In genomic region chr4:186020106-186020792, GRCh38 we compare ENCODE assay signal across 21 cellular contexts. TPM values are rescaled to one million over a fixed set of nuclear protein-coding genes. Genes with fewer than 3 reads are reported as not detected.
A peak's percentile ranks its signal among the peaks of the same experiment; 100 is the strongest.
DNase-seq lines count a peak whose midpoint lies in the region; ATAC-seq, FAIRE-seq and TF ChIP-seq lines count a peak whose summit lies in the region.
"Had no signal": no experiment of that assay in that cellular context is flagged by ENCODE, and none has a peak within 500 bp of the region (broad histone marks: within the 10 kb centered on the region; RNA-seq: fewer than 3 reads in every experiment).

No MANE protein-coding gene starts in this region.

- no peaks in the 10 kb centered on the region for H3K9me3 ChIP-seq in right atrium auricular region
- H3K9me3 ChIP-seq in right cardiac atrium (ENCODE audit: control insufficient read depth, low read length): no peaks in the 10 kb centered on the region
- no peaks in the 10 kb centered on the region for H3K9me3 ChIP-seq in K562 (replicated peaks; ENCODE audit: control insufficient read depth, insufficient read depth, low read depth, low read length)
- no peaks in the 10 kb centered on the region for H3K9me3 ChIP-seq in thyroid gland
- H3K9me3 ChIP-seq: BE2C, Caco-2, HAP-1 had no signal

- H3K4me3 ChIP-seq in right atrium auricular region (no peak overlapping the region), right cardiac atrium (ENCODE audit: low read length) (no peak overlapping the region), K562 (no peak overlapping the region), thyroid gland (replicated peaks in 1 of 3) (no peak overlapping the region)
- H3K4me3 ChIP-seq: HAP-1 had no signal

- H3K36me3 Mint-ChIP-seq in nephron progenitor cell (ENCODE audit: low read depth): peaks cover 1% of the 10 kb centered on the region
- H3K36me3 Mint-ChIP-seq in activated naive CD8-positive, alpha-beta T cell treated with anti-CD3 and anti-CD28 coated beads for 36 hours: no peaks in the 10 kb centered on the region
- no peaks in the 10 kb centered on the region for H3K36me3 Mint-ChIP-seq in activated T-helper 2 cell treated with anti-CD3 and anti-CD28 coated beads, Interferon-gamma antibody, Interleukin-2, Interleukin-4, amounts not matched to agents 10 μg/mL and 5 μg/mL and 100 μg/mL, durations not matched to agents 14 hours and 24 hours and 36 hours (ENCODE audit: low read depth)
- H3K36me3 Mint-ChIP-seq: CD4-positive, CD25-positive, alpha-beta regulatory T cell; CD8-positive, alpha-beta memory T cell had no signal

- no peak overlapping the region for H2AFZ ChIP-seq in K562 (ENCODE audit: low read depth, low read length)

- H3K4me3 Mint-ChIP-seq in nephron progenitor cell: no peak overlapping the region
- no peak overlapping the region for H3K4me3 Mint-ChIP-seq in activated naive CD8-positive, alpha-beta T cell treated with anti-CD3 and anti-CD28 coated beads for 36 hours
- no peak overlapping the region for H3K4me3 Mint-ChIP-seq in activated T-helper 2 cell treated with anti-CD3 and anti-CD28 coated beads, Interferon-gamma antibody, Interleukin-2, Interleukin-4, amounts not matched to agents 10 μg/mL and 5 μg/mL and 100 μg/mL, durations not matched to agents 14 hours and 24 hours and 36 hours (ENCODE audit: low read depth)
- H3K4me3 Mint-ChIP-seq: CD4-positive, CD25-positive, alpha-beta regulatory T cell; CD8-positive, alpha-beta memory T cell; IgD-negative memory B cell had no signal

- 88% methylated on average over 17 of the region's 17 CpGs for WGBS in right cardiac atrium
- WGBS in K562 (ENCODE audit: insufficient coverage, low coverage, missing lambda C conversion rate): 1% methylated on average over 15 of the region's 17 CpGs
- 80 to 82% methylated on average over 17 of the region's 17 CpGs for WGBS in thyroid gland, 2 donors

- intact Hi-C loops in right cardiac atrium (cut with DNase I): loop anchor here in 3 of 4 donors (5.0 to 10.0 kb wide), 4 partner anchors 175 to 378 kb away; no protein-coding TSS in a partner anchor
- intact Hi-C loops in K562 (cut with micrococcal nuclease): loop anchor here (5.0 kb wide), 1 partner anchor 378 kb away; no protein-coding TSS in a partner anchor
- intact Hi-C loops in thyroid gland (cut with DNase I): loop anchor here (10.0 kb wide), 1 partner anchor 205 kb away; the partner anchor contains the start of gene SORBS2
- intact Hi-C loops in activated T-helper 2 cell treated with anti-CD3 and anti-CD28 coated beads, Interferon-gamma antibody, Interleukin-2, Interleukin-4, amounts not matched to agents 10 μg/mL and 5 μg/mL and 100 μg/mL, durations not matched to agents 14 hours and 24 hours and 36 hours (cut with micrococcal nuclease): no loop called here

- H3K4me1 ChIP-seq in right atrium auricular region: peaks cover 0 to 23% of the 10 kb centered on the region in 2 donors
- H3K4me1 ChIP-seq in right cardiac atrium (ENCODE audit: control insufficient read depth, insufficient read depth, low read length): no peaks in the 10 kb centered on the region
- no peaks in the 10 kb centered on the region for H3K4me1 ChIP-seq in K562 (replicated peaks in 1 of 2; ENCODE audit: control insufficient read depth in 2 of 2, insufficient read depth in 2 of 2, low read length in 2 of 2)
- peaks cover 42 to 65% of the 10 kb centered on the region in 2 donors for H3K4me1 ChIP-seq in thyroid gland
- H3K4me1 ChIP-seq: BE2C, Caco-2, HAP-1 had no signal

- TF ChIP-seq EP300 in K562 (IDR thresholded peaks at IDR 0.05; ENCODE audit: low read length): no peak

- H3K36me3 ChIP-seq in right atrium auricular region (no peaks in the 10 kb centered on the region), K562 (ENCODE audit: control insufficient read depth, insufficient read depth, low read length) (no peaks in the 10 kb centered on the region), thyroid gland (no peaks in the 10 kb centered on the region)
- H3K36me3 ChIP-seq: BE2C, HAP-1 had no signal

- TF ChIP-seq RAD21 in K562 (CRISPR knock-in tag; conservative IDR thresholded peaks at IDR 0.05 in 1 of 2, IDR thresholded peaks at IDR 0.05 in 1 of 2): no peak

- TF ChIP-seq POLR2A in K562 (conservative IDR thresholded peaks at IDR 0.05): no peak
- no peak for TF ChIP-seq POLR2A in thyroid gland (IDR thresholded peaks at IDR 0.05)

- in situ Hi-C loops in K562 (cut with MboI): loop anchor here (10.0 kb wide), 1 partner anchor 365 kb away; no protein-coding TSS in a partner anchor

- no peaks in the 10 kb centered on the region; the same call in 1 of the 2 replicates for H4K20me1 ChIP-seq in K562 (replicated peaks; ENCODE audit: control insufficient read depth, insufficient read depth, low read length)

- no peak overlapping the region for H3K4me2 ChIP-seq in K562 (ENCODE audit: insufficient read depth, low read length)

- no TSS peak for BruUV-seq in K562 (replicated peaks; lab: Mats Ljungman, UMichigan)

- H3K27ac Mint-ChIP-seq in nephron progenitor cell: peak overlapping the region; percentile 20
- H3K27ac Mint-ChIP-seq in activated naive CD8-positive, alpha-beta T cell treated with anti-CD3 and anti-CD28 coated beads for 36 hours: no peak overlapping the region
- H3K27ac Mint-ChIP-seq in activated T-helper 2 cell treated with anti-CD3 and anti-CD28 coated beads, Interferon-gamma antibody, Interleukin-2, Interleukin-4, amounts not matched to agents 10 μg/mL and 5 μg/mL and 100 μg/mL, durations not matched to agents 14 hours and 24 hours and 36 hours: no peak overlapping the region
- H3K27ac Mint-ChIP-seq: CD4-positive, CD25-positive, alpha-beta regulatory T cell; CD8-positive, alpha-beta memory T cell; IgD-negative memory B cell had no signal

- DNase-seq in right atrium auricular region (ENCODE audit: low spot score): peak; percentile 50
- no peak for DNase-seq in right cardiac atrium
- no peak for DNase-seq in K562 (ENCODE audit: extremely low read depth in 1 of 4, low spot score in 3 of 4)
- DNase-seq in nephron progenitor cell: no peak
- DNase-seq in thyroid gland: no peak
- DNase-seq in activated naive CD8-positive, alpha-beta T cell treated with anti-CD3 and anti-CD28 coated beads for 36 hours: no peak
- DNase-seq in activated T-helper 2 cell treated with anti-CD3 and anti-CD28 coated beads, Interferon-gamma antibody, Interleukin-2, Interleukin-4, amounts not matched to agents 10 μg/mL and 5 μg/mL and 100 μg/mL, durations not matched to agents 14 hours and 24 hours and 36 hours (ENCODE audit: low spot score): no peak
- no peak for DNase-seq in ureter (ENCODE audit: low spot score)
- DNase-seq: ACHN; BE2C; C1 segment of cervical spinal cord; Caco-2; CD4-positive, CD25-positive, alpha-beta regulatory T cell; CD8-positive, alpha-beta memory T cell; DMS153; DMS79 treated with DMSO at 0.1 percent for 48 hours; GF-D8 had no signal

- H3K27ac ChIP-seq in right atrium auricular region (peak overlapping the region; percentile 11 to 41), right cardiac atrium (ENCODE audit: low read length) (no peak overlapping the region), K562 (ENCODE audit: extremely low read depth, low read depth, low read length) (no peak overlapping the region), thyroid gland (peak overlapping the region; percentile 85 to 91 (median 88))

- peaks cover 47% of the 10 kb centered on the region for H3K4me1 Mint-ChIP-seq in nephron progenitor cell
- H3K4me1 Mint-ChIP-seq in activated naive CD8-positive, alpha-beta T cell treated with anti-CD3 and anti-CD28 coated beads for 36 hours: no peaks in the 10 kb centered on the region
- H3K4me1 Mint-ChIP-seq in activated T-helper 2 cell treated with anti-CD3 and anti-CD28 coated beads, Interferon-gamma antibody, Interleukin-2, Interleukin-4, amounts not matched to agents 10 μg/mL and 5 μg/mL and 100 μg/mL, durations not matched to agents 14 hours and 24 hours and 36 hours (ENCODE audit: low read depth): no peaks in the 10 kb centered on the region
- H3K4me1 Mint-ChIP-seq: CD4-positive, CD25-positive, alpha-beta regulatory T cell; CD8-positive, alpha-beta memory T cell; IgD-negative memory B cell had no signal

- no peaks in the 10 kb centered on the region for H3K9me1 ChIP-seq in K562 (ENCODE audit: control insufficient read depth, insufficient read depth, low read length)

- POLR2A ChIA-PET in K562 (lab: Yijun Ruan, JAX): interaction anchor here (0.5 kb wide), 1 partner anchor 48 kb away, joined by 4 read pairs; no protein-coding TSS in a partner anchor

- TF ChIP-seq CTCF in right atrium auricular region (IDR thresholded peaks at IDR 0.05) (no peak), K562 (IDR thresholded peaks at IDR 0.05 in 2 of 3, conservative IDR thresholded peaks at IDR 0.05 in 1 of 3; ENCODE audit: insufficient read depth in 2 of 3, low read depth in 1 of 3, low read length in 3 of 3) (no peak), nephron progenitor cell (IDR thresholded peaks at IDR 0.05) (no peak), thyroid gland (IDR thresholded peaks at IDR 0.05) (no peak)

- no peaks in the 10 kb centered on the region for H3K79me2 ChIP-seq in K562 (ENCODE audit: control insufficient read depth, insufficient read depth, low read length)

- H3K27me3 ChIP-seq in right atrium auricular region (no peaks in the 10 kb centered on the region), right cardiac atrium (ENCODE audit: control insufficient read depth, insufficient read depth) (no peaks in the 10 kb centered on the region), K562 (ENCODE audit: control insufficient read depth in 2 of 2, insufficient read depth in 2 of 2, low read length in 2 of 2) (peaks cover 14 to 36% of the 10 kb centered on the region in 2 experiments; a peak in 4 of 5 replicates), thyroid gland (no peaks in the 10 kb centered on the region)
- H3K27me3 ChIP-seq: BE2C had no signal

- no peak for ATAC-seq in right cardiac atrium
- ATAC-seq in K562: 0 out of 3 replicates have a peak, but pooled peaks have one; percentile 27
- ATAC-seq: HepG2 had no signal

- H3K9me3 Mint-ChIP-seq in nephron progenitor cell: peaks cover 13% of the 10 kb centered on the region
- peaks cover 6% of the 10 kb centered on the region for H3K9me3 Mint-ChIP-seq in activated naive CD8-positive, alpha-beta T cell treated with anti-CD3 and anti-CD28 coated beads for 36 hours
- H3K9me3 Mint-ChIP-seq in activated T-helper 2 cell treated with anti-CD3 and anti-CD28 coated beads, Interferon-gamma antibody, Interleukin-2, Interleukin-4, amounts not matched to agents 10 μg/mL and 5 μg/mL and 100 μg/mL, durations not matched to agents 14 hours and 24 hours and 36 hours: no peaks in the 10 kb centered on the region
- H3K9me3 Mint-ChIP-seq: CD8-positive, alpha-beta memory T cell had no signal

- no peak overlapping the region for H3K9ac ChIP-seq in K562 (ENCODE audit: insufficient read depth in 1 of 2, low read depth in 2 of 2, low read length in 2 of 2)

- CTCF ChIA-PET in K562 (lab: Yijun Ruan, JAX; ENCODE audit: low intra/inter-chr PET ratio): no interaction called here

- FAIRE-seq in K562 (lab: Jason Lieb, UNC): no peak
- FAIRE-seq: D721Med, HepG2 had no signal

- H3K27me3 Mint-ChIP-seq in nephron progenitor cell (ENCODE audit: low read depth, poor library complexity): peaks cover under 1% of the 10 kb centered on the region
- H3K27me3 Mint-ChIP-seq in activated naive CD8-positive, alpha-beta T cell treated with anti-CD3 and anti-CD28 coated beads for 36 hours: peaks cover 9% of the 10 kb centered on the region
- H3K27me3 Mint-ChIP-seq in activated T-helper 2 cell treated with anti-CD3 and anti-CD28 coated beads, Interferon-gamma antibody, Interleukin-2, Interleukin-4, amounts not matched to agents 10 μg/mL and 5 μg/mL and 100 μg/mL, durations not matched to agents 14 hours and 24 hours and 36 hours (ENCODE audit: low read depth): peaks cover 4% of the 10 kb centered on the region
- H3K27me3 Mint-ChIP-seq: CD4-positive, CD25-positive, alpha-beta regulatory T cell had no signal

RNA-seq across cellular contexts. Expression of gene TLR3, which starts 48.7 kb away (rescaled TPM):
- total RNA-seq in right atrium auricular region (1 to 10 TPM; 3.0 to 3.5 TPM), right cardiac atrium (1 to 10 TPM; 4.9 to 8.2 (median 7.3) TPM), K562 (2014; rRNA removed) (not detected in 2 replicates), K562 (2014; rRNA removed; fragmentation: Illumina TruSeq; extraction: Trizol) (0.13 TPM in 1 of 2 replicates, not detected in the other), K562 (2015; rRNA removed; fragmentation: Illumina TruSeq; extraction: Trizol) (not detected in 2 replicates), K562 (2021) (not detected in 2 replicates), thyroid gland (10 to 100 TPM in 2 of 4 donors, 1 to 10 TPM in 2; 6.5 to 13.1 (median 10.0) TPM), ureter (28.6 TPM)
- polyA plus RNA-seq in right cardiac atrium (1.6 TPM), K562 (2011; rRNA removed) (not detected in 2 replicates), K562 (2014; fragmentation: Illumina TruSeq; extraction: Trizol) (not detected in 2 replicates), K562 (2014; fragmentation: Nextera tagmentation; extraction: Ambion mirVana) (under 1 TPM in 1 of 2 experiments, not detected in 1; 0.01 TPM), K562 (2014; rRNA removed) (0.05 TPM in 1 of 2 replicates, not detected in the other)
- not detected in 2 replicates for total RNA-seq in K562 (2011; cell fraction: chromatin; rRNA removed; ENCODE audit: low replicate concordance)
- not detected in 2 replicates for total RNA-seq in K562 (2011; cell fraction: nucleolus; rRNA removed)
- total RNA-seq in K562 (2011; cell fraction: nucleoplasm; rRNA removed): not detected in 2 replicates
- polyA plus RNA-seq in K562 (2011; cell fraction: cytosol; rRNA removed): not detected in 2 replicates
- polyA plus RNA-seq in K562 (2011; cell fraction: nucleus; rRNA removed): 0.07 TPM in 1 of 2 replicates, not detected in the other
- 0.07 TPM in 1 of 2 replicates, not detected in the other for polyA plus RNA-seq in K562 (2012)
- not detected in 2 replicates for polyA minus RNA-seq in K562 (2011; rRNA and poly(A)+ RNA removed)
- not detected in 2 replicates for polyA minus RNA-seq in K562 (2011; cell fraction: cytosol; rRNA and poly(A)+ RNA removed)
- not detected in 2 replicates for polyA minus RNA-seq in K562 (2011; cell fraction: nucleus; rRNA and poly(A)+ RNA removed)
- total RNA-seq in activated naive CD8-positive, alpha-beta T cell treated with anti-CD3 and anti-CD28 coated beads for 36 hours: not detected
- total RNA-seq in activated T-helper 2 cell treated with anti-CD3 and anti-CD28 coated beads, Interferon-gamma antibody, Interleukin-2, Interleukin-4, amounts not matched to agents 10 μg/mL and 5 μg/mL and 100 μg/mL, durations not matched to agents 14 hours and 24 hours and 36 hours: not detected in 2 replicates
- polyA plus RNA-seq: IgD-negative memory B cell had no signal

Comparison
In these comparisons a context has a peak if more than half of its experiments do, and no peak if none do; other contexts are left out.
1. H3K27ac ChIP-seq: peak in right atrium auricular region (2 of 2) and thyroid gland (3 of 3); none in right cardiac atrium (single experiment) and K562 (single experiment).